1 cellular context compared by ENCODE assay signal in genomic region chr12:120999191-121000120, GRCh38.
TF ChIP-seq lines count a peak whose summit lies in the region.

No MANE protein-coding gene starts in this region.

TF ChIP-seq in GM12878, 131 proteins besides CTCF, POLR2A, EP300 and RAD21:
- TF ChIP-seq TBL1XR1 (IDR thresholded peaks at IDR 0.05; ENCODE audit: low read depth, low read length) (no peak), ZNF217 (IDR thresholded peaks at IDR 0.05) (no peak), CHD2 (IDR thresholded peaks at IDR 0.05; ENCODE audit: borderline replicate concordance, low read depth, low read length) (no peak), KAT2A (conservative IDR thresholded peaks at IDR 0.05; ENCODE audit: control insufficient read depth, low read depth, low read length) (no peak), PKNOX1 (IDR thresholded peaks at IDR 0.05) (peak; percentile 45)
